Comparison of ENCODE assay signal across 30 cellular contexts in the genomic region with DNA sequence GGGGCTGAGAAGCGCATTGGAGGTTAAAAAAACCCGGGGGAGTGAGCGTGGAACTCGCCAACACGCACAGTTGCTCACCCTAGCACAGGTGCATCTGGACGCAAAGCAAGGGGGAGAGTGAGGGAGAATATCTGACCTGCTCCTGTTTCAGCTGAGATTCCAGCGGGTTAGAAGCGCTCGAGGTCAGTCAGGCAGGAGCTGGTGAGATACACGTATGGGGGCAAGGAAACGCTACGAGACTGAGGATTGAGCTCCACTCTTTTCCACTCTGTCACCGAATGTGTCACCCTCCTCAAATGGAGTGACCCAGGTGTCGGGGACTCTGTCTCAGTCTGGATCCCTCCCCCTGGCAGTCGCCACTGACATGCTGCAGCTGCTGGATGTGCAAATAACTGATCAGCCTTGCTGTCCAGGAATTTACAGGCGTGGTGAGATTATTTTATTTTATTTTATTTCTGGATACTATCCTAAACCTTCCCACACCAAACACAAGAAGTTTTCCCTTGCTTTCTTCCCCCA.
"Had no signal": no experiment of that assay in that cellular context is flagged by ENCODE, and none has a peak within 500 bp of the region (broad histone marks: within the 10 kb centered on the region; RNA-seq: fewer than 3 reads in every experiment).

No MANE protein-coding gene starts in this region.

- FAIRE-seq: pancreas, urothelium cell line had no signal

- H3K4me2 ChIP-seq: smooth muscle cell had no signal

- H3K27ac ChIP-seq: neutrophil, pancreas, prostate gland, right atrium auricular region, skin epidermis, spleen, suprapubic skin, thoracic aorta, thyroid gland, tibial nerve, upper lobe of left lung, vagina had no signal

- ATAC-seq: naive thymus-derived CD8-positive, alpha-beta T cell; natural killer cell treated with Interleukin-12 subunit alpha and Interleukin-12 subunit beta and Interleukin-15 and Interleukin-18, amount 100 ng/mL, for 72 hours; pancreas; sciatic nerve; stimulated activated naive CD8-positive, alpha-beta T cell treated with anti-CD3 and anti-CD28 coated beads, Interleukin-15, amount 100 ng/mL, for 72 hours; stimulated activated naive CD8-positive, alpha-beta T cell treated with anti-CD3 and anti-CD28 coated beads, Interleukin-15, Interleukin-2, amounts not matched to agents 100 U/mL and 50 U/mL, for 24 hours had no signal

- H3K36me3 ChIP-seq: neutrophil, pancreas, prostate gland, right atrium auricular region, spleen, suprapubic skin, thoracic aorta, thyroid gland, tibial nerve, upper lobe of left lung, vagina had no signal

- DNase-seq: naive thymus-derived CD8-positive, alpha-beta T cell; nephron progenitor cell; nucleus accumbens; pancreas; retina; spleen; stimulated activated CD4-positive, alpha-beta T cell treated with anti-CD3 and anti-CD28 coated beads, Interleukin-12 subunit alpha, Interleukin-12 subunit beta, amount 100 ng/mL, for 4 hours; stimulated activated CD4-positive, alpha-beta T cell treated with anti-CD3 and anti-CD28 coated beads, Interleukin-1b, Interleukin-23, amount 100 ng/mL, for 48 hours; stimulated activated CD4-positive, alpha-beta T cell treated with anti-CD3 and anti-CD28 coated beads, Interleukin-4, amount 100 ng/mL, for 1 hour; stimulated activated CD4-positive, alpha-beta T cell treated with anti-CD3 and anti-CD28 coated beads, Interleukin-4, amount 100 ng/mL, for 4 hours; stimulated activated CD8-positive, alpha-beta memory T cell treated with anti-CD3 and anti-CD28 coated beads, Interleukin-4, amount 100 ng/mL, for 48 hours; stimulated activated naive CD4-positive, alpha-beta T cell; stimulated activated naive CD8-positive, alpha-beta T cell treated with anti-CD3 and anti-CD28 coated beads, Interleukin-15, amount 100 ng/mL, for 72 hours; stimulated activated naive CD8-positive, alpha-beta T cell treated with anti-CD3 and anti-CD28 coated beads, Interleukin-15, Interleukin-2, amounts not matched to agents 100 U/mL and 50 U/mL, for 24 hours; substantia nigra; thyroid gland; trophoblast cell; upper lobe of left lung had no signal

- H3K27me3 ChIP-seq: neutrophil, pancreas, right atrium auricular region, spleen, suprapubic skin, thyroid gland, tibial nerve, upper lobe of left lung, vagina had no signal

- H3K4me3 ChIP-seq: pancreas, prostate gland, right atrium auricular region, skin epidermis, smooth muscle cell, spleen, suprapubic skin, thoracic aorta, thyroid gland, tibial nerve, upper lobe of left lung, vagina had no signal

- H3K4me1 ChIP-seq: pancreas, prostate gland, right atrium auricular region, spleen, suprapubic skin, tibial nerve, upper lobe of left lung, vagina had no signal

- H3K9me3 ChIP-seq: neutrophil, pancreas, prostate gland, right atrium auricular region, suprapubic skin, thoracic aorta, thyroid gland, tibial nerve, upper lobe of left lung, vagina had no signal
